12 cellular contexts compared by ENCODE assay signal in genomic region chr4:110033994-110034393, GRCh38.
DNase-seq lines count a peak whose midpoint lies in the region; ATAC-seq and TF ChIP-seq lines count a peak whose summit lies in the region.
"Had no signal": no experiment of that assay in that cellular context is flagged by ENCODE, and none has a peak within 500 bp of the region (broad histone marks: within the 10 kb centered on the region; RNA-seq: fewer than 3 reads in every experiment).

No MANE protein-coding gene starts in this region.

- no peaks in the 10 kb centered on the region for H3K79me2 ChIP-seq in neural progenitor cell (ENCODE audit: low read depth)

- DNase-seq in activated CD8-positive, alpha-beta T cell treated with anti-CD3 and anti-CD28 coated beads for 36 hours = peak; percentile 52
- no peak for DNase-seq in T1000 (lab: John Stamatoyannopoulos, UW)
- DNase-seq in neural progenitor cell (ENCODE audit: low spot score) = no peak
- DNase-seq in NCI-H2227 (lab: John Stamatoyannopoulos, UW; ENCODE audit: unreplicated experiment) = no peak
- no peak for DNase-seq in middle frontal gyrus (ENCODE audit: extremely low spot score, low spot score)
- DNase-seq: dorsolateral prefrontal cortex, IMR-90 had no signal

- H3F3A ChIP-seq in neural progenitor cell (ENCODE audit: low read depth) = no peaks in the 10 kb centered on the region

- no peak overlapping the region for H3K4me2 ChIP-seq in neural progenitor cell

- no peaks in the 10 kb centered on the region for H3K36me3 Mint-ChIP-seq in activated CD8-positive, alpha-beta T cell treated with anti-CD3 and anti-CD28 coated beads for 36 hours (ENCODE audit: low read depth)
- H3K36me3 Mint-ChIP-seq in neural progenitor cell = no peaks in the 10 kb centered on the region
- H3K36me3 Mint-ChIP-seq: stimulated activated effector memory CD8-positive, alpha-beta T cell treated with anti-CD3 and anti-CD28 coated beads, Interleukin-12 subunit alpha, Interleukin-12 subunit beta, amount 100 ng/mL, for 72 hours had no signal

- ATAC-seq in GM18519 (IDR thresholded peaks at IDR 0.05; ENCODE audit: low FRiP score, unreplicated experiment) (peak; percentile 98), GM21528 (IDR thresholded peaks at IDR 0.05; ENCODE audit: low FRiP score, unreplicated experiment) (peak; percentile 98), HG03342 (IDR thresholded peaks at IDR 0.05; ENCODE audit: unreplicated experiment) (peak; percentile 95)
- ATAC-seq in activated CD8-positive, alpha-beta T cell treated with anti-CD3 and anti-CD28 coated beads for 36 hours = no peak
- ATAC-seq: stimulated activated effector memory CD8-positive, alpha-beta T cell treated with anti-CD3 and anti-CD28 coated beads, Interleukin-12 subunit alpha, Interleukin-12 subunit beta, amount 100 ng/mL, for 72 hours had no signal

- H3K4me1 ChIP-seq in neural progenitor cell = peaks cover 10% of the 10 kb centered on the region
- H3K4me1 ChIP-seq: Peyer's patch had no signal

- H3K4me1 Mint-ChIP-seq in activated CD8-positive, alpha-beta T cell treated with anti-CD3 and anti-CD28 coated beads for 36 hours (ENCODE audit: low read depth) = peaks cover 5% of the 10 kb centered on the region
- H3K4me1 Mint-ChIP-seq in neural progenitor cell = peaks cover 7% of the 10 kb centered on the region
- H3K4me1 Mint-ChIP-seq: stimulated activated effector memory CD8-positive, alpha-beta T cell treated with anti-CD3 and anti-CD28 coated beads, Interleukin-12 subunit alpha, Interleukin-12 subunit beta, amount 100 ng/mL, for 72 hours had no signal

- POLR2A ChIA-PET in activated CD8-positive, alpha-beta T cell treated with anti-CD3 and anti-CD28 coated beads for 36 hours (lab: Charles Lee) = no interaction called here

- H2AFZ ChIP-seq in neural progenitor cell (replicated peaks) = no peak overlapping the region

- no peak overlapping the region for H3K27ac ChIP-seq in neural progenitor cell
- H3K27ac ChIP-seq: dorsolateral prefrontal cortex, Peyer's patch had no signal

- no peak overlapping the region for H3K4me3 Mint-ChIP-seq in activated CD8-positive, alpha-beta T cell treated with anti-CD3 and anti-CD28 coated beads for 36 hours
- no peak overlapping the region for H3K4me3 Mint-ChIP-seq in neural progenitor cell
- H3K4me3 Mint-ChIP-seq: stimulated activated effector memory CD8-positive, alpha-beta T cell treated with anti-CD3 and anti-CD28 coated beads, Interleukin-12 subunit alpha, Interleukin-12 subunit beta, amount 100 ng/mL, for 72 hours had no signal

- H3K36me3 ChIP-seq in neural progenitor cell = no peaks in the 10 kb centered on the region
- H3K36me3 ChIP-seq: Peyer's patch had no signal

- no peak overlapping the region for H3K9ac ChIP-seq in neural progenitor cell

- CTCF ChIA-PET in activated CD8-positive, alpha-beta T cell treated with anti-CD3 and anti-CD28 coated beads for 36 hours (lab: Charles Lee) = interaction anchor here (0.9 to 1.3 kb wide), 4 partner anchors 13 to 480 kb away, joined by 3 to 7 read pairs (median 4); no protein-coding TSS in a partner anchor

- H3K4me3 ChIP-seq in neural progenitor cell = no peak overlapping the region
- H3K4me3 ChIP-seq: dorsolateral prefrontal cortex, Peyer's patch had no signal

- intact Hi-C loops in activated CD8-positive, alpha-beta T cell treated with anti-CD3 and anti-CD28 coated beads for 36 hours (cut with micrococcal nuclease) = no loop called here

- H3K27me3 Mint-ChIP-seq in activated CD8-positive, alpha-beta T cell treated with anti-CD3 and anti-CD28 coated beads for 36 hours = peaks cover 25% of the 10 kb centered on the region
- H3K27me3 Mint-ChIP-seq in neural progenitor cell (ENCODE audit: insufficient read depth, low read depth) = no peaks in the 10 kb centered on the region

- H4K20me1 ChIP-seq in neural progenitor cell (ENCODE audit: low read depth) = no peaks in the 10 kb centered on the region

- H3K9me3 Mint-ChIP-seq in activated CD8-positive, alpha-beta T cell treated with anti-CD3 and anti-CD28 coated beads for 36 hours = no peaks in the 10 kb centered on the region
- H3K9me3 Mint-ChIP-seq in neural progenitor cell = peaks cover 9% of the 10 kb centered on the region
- H3K9me3 Mint-ChIP-seq: stimulated activated effector memory CD8-positive, alpha-beta T cell treated with anti-CD3 and anti-CD28 coated beads, Interleukin-12 subunit alpha, Interleukin-12 subunit beta, amount 100 ng/mL, for 72 hours had no signal

- no peak for TF ChIP-seq CTCF in activated CD8-positive, alpha-beta T cell treated with anti-CD3 and anti-CD28 coated beads for 36 hours (IDR thresholded peaks at IDR 0.05)
- TF ChIP-seq CTCF in neural progenitor cell (IDR thresholded peaks at IDR 0.05) = no peak

- H3K9me3 ChIP-seq in neural progenitor cell (ENCODE audit: low read depth) = no peaks in the 10 kb centered on the region
- H3K9me3 ChIP-seq: Peyer's patch had no signal

- no peaks in the 10 kb centered on the region for H3K27me3 ChIP-seq in neural progenitor cell
- H3K27me3 ChIP-seq: Peyer's patch had no signal

- H3K27ac Mint-ChIP-seq in activated CD8-positive, alpha-beta T cell treated with anti-CD3 and anti-CD28 coated beads for 36 hours = no peak overlapping the region
- H3K27ac Mint-ChIP-seq in neural progenitor cell = no peak overlapping the region
- H3K27ac Mint-ChIP-seq: stimulated activated effector memory CD8-positive, alpha-beta T cell treated with anti-CD3 and anti-CD28 coated beads, Interleukin-12 subunit alpha, Interleukin-12 subunit beta, amount 100 ng/mL, for 72 hours had no signal
